ENCODE assay signal across 12 cellular contexts in the genomic region with DNA sequence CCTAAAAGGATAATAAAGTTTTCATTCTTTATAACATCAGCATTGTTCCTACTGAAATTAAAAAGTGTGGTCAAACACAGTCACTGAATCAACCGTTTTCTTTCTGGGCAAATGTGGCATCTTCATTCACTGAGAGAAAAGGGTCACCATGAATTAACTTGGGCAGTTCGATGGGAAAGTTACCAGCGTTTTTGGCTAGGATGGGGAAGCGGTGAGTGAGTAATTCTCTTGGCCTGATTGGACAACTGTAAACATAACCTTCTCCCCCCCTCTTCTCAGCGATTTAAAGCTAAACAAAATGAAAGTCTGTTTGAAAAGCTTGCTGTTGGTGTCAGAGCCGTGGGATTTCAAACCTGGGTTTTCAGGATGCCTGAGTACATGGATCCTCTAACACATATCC.
A peak's percentile ranks its signal among the peaks of the same experiment; 100 is the strongest.
DNase-seq lines count a peak whose midpoint lies in the region; ATAC-seq and TF ChIP-seq lines count a peak whose summit lies in the region.
"Had no signal": no experiment of that assay in that cellular context is flagged by ENCODE, and none has a peak within 500 bp of the region (broad histone marks: within the 10 kb centered on the region; RNA-seq: fewer than 3 reads in every experiment).

No MANE protein-coding gene starts in this region.

- H4K20me1 ChIP-seq in hepatocyte (ENCODE audit: insufficient read depth, poor library complexity, severe bottlenecking) = no peaks in the 10 kb centered on the region

- H2AFZ ChIP-seq in hepatocyte = no peak overlapping the region

- POLR2A ChIA-PET in activated CD4-positive, alpha-beta T cell treated with anti-CD3 and anti-CD28 coated beads for 36 hours (lab: Charles Lee) = no interaction called here

- H3K4me3 ChIP-seq in hepatocyte (no peak overlapping the region), thyroid gland (replicated peaks in 1 of 3) (no peak overlapping the region)
- H3K4me3 ChIP-seq: skin epidermis had no signal

- TF ChIP-seq CTCF in hepatocyte (IDR thresholded peaks at IDR 0.05; ENCODE audit: poor library complexity) (no peak), thyroid gland (IDR thresholded peaks at IDR 0.05) (no peak)

- H3K36me3 ChIP-seq in hepatocyte (replicated peaks; ENCODE audit: insufficient read depth, low read depth) = no peaks in the 10 kb centered on the region
- peaks cover 49 to 57% of the 10 kb centered on the region in 2 donors for H3K36me3 ChIP-seq in thyroid gland

- no peak overlapping the region for H3K4me3 Mint-ChIP-seq in activated CD4-positive, alpha-beta T cell treated with anti-CD3 and anti-CD28 coated beads for 36 hours
- H3K4me3 Mint-ChIP-seq: activated naive CD4-positive, alpha-beta T cell treated with anti-CD3 and anti-CD28 coated beads, Interleukin-2, amount 50 U/mL, for 24 hours had no signal

- H3K9me3 ChIP-seq in hepatocyte (ENCODE audit: low read depth) = no peaks in the 10 kb centered on the region
- H3K9me3 ChIP-seq in thyroid gland = no peaks in the 10 kb centered on the region

- no peaks in the 10 kb centered on the region for H3K79me2 ChIP-seq in hepatocyte

- H3K4me1 Mint-ChIP-seq in activated CD4-positive, alpha-beta T cell treated with anti-CD3 and anti-CD28 coated beads for 36 hours = peaks cover 19% of the 10 kb centered on the region
- H3K4me1 Mint-ChIP-seq: activated naive CD4-positive, alpha-beta T cell treated with anti-CD3 and anti-CD28 coated beads, Interleukin-2, amount 50 U/mL, for 24 hours had no signal

- 53% methylated on average over 6 of the region's 6 CpGs for WGBS in hepatocyte (ENCODE audit: low lambda C conversion rate, missing lambda C conversion rate)
- WGBS in thyroid gland, 2 donors = 65 to 70% methylated on average over 6 of the region's 6 CpGs

- no peak for TF ChIP-seq POLR2A in thyroid gland (IDR thresholded peaks at IDR 0.05)

- no peaks in the 10 kb centered on the region for H3K9me2 ChIP-seq in hepatocyte (replicated peaks; ENCODE audit: insufficient read depth)

- H3K9me3 Mint-ChIP-seq in activated CD4-positive, alpha-beta T cell treated with anti-CD3 and anti-CD28 coated beads for 36 hours (ENCODE audit: low read depth) = no peaks in the 10 kb centered on the region
- H3K9me3 Mint-ChIP-seq: activated naive CD4-positive, alpha-beta T cell treated with anti-CD3 and anti-CD28 coated beads, Interleukin-2, amount 50 U/mL, for 24 hours had no signal

- H3K4me1 ChIP-seq in hepatocyte (ENCODE audit: insufficient read depth) (peaks cover 3% of the 10 kb centered on the region), thyroid gland (peaks cover 11 to 16% of the 10 kb centered on the region in 2 donors)

- CTCF ChIA-PET in activated CD4-positive, alpha-beta T cell treated with anti-CD3 and anti-CD28 coated beads for 36 hours (lab: Charles Lee) = interaction anchor here (0.8 kb wide), 1 partner anchor 10 kb away, joined by 3 read pairs; no protein-coding TSS in a partner anchor

- intact Hi-C loops in activated CD4-positive, alpha-beta T cell treated with anti-CD3 and anti-CD28 coated beads for 36 hours (cut with DNase I, micrococcal nuclease) = no loop called here
- intact Hi-C loops in thyroid gland (cut with DNase I) = no loop called here

- H3K27me3 Mint-ChIP-seq in activated CD4-positive, alpha-beta T cell treated with anti-CD3 and anti-CD28 coated beads for 36 hours = peaks cover 1% of the 10 kb centered on the region

- H3K27ac ChIP-seq in hepatocyte (peak overlapping the region; percentile 70), thyroid gland (peak overlapping the region in 2 of 3 donors; percentile 39 to 43)
- H3K27ac ChIP-seq: 22Rv1 had no signal

- no peaks in the 10 kb centered on the region for H3K36me3 Mint-ChIP-seq in activated CD4-positive, alpha-beta T cell treated with anti-CD3 and anti-CD28 coated beads for 36 hours (ENCODE audit: low read depth)
- H3K36me3 Mint-ChIP-seq: activated naive CD4-positive, alpha-beta T cell treated with anti-CD3 and anti-CD28 coated beads, Interleukin-2, amount 50 U/mL, for 24 hours had no signal

- H3K27ac Mint-ChIP-seq in activated CD4-positive, alpha-beta T cell treated with anti-CD3 and anti-CD28 coated beads for 36 hours = peak overlapping the region; percentile 84
- H3K27ac Mint-ChIP-seq: activated naive CD4-positive, alpha-beta T cell treated with anti-CD3 and anti-CD28 coated beads, Interleukin-2, amount 50 U/mL, for 24 hours had no signal

- H3K4me2 ChIP-seq in hepatocyte = peak overlapping the region; percentile 56

- H3K27me3 ChIP-seq in hepatocyte (no peaks in the 10 kb centered on the region), thyroid gland (no peaks in the 10 kb centered on the region)

- ATAC-seq in activated CD4-positive, alpha-beta T cell treated with anti-CD3 and anti-CD28 coated beads for 36 hours = peak; percentile 37
- ATAC-seq in HG03521 (IDR thresholded peaks at IDR 0.05; ENCODE audit: unreplicated experiment) = no peak

- peak; percentile 13 for DNase-seq in activated CD4-positive, alpha-beta T cell treated with anti-CD3 and anti-CD28 coated beads for 36 hours
- no peak for DNase-seq in activated CD4-positive, alpha-beta T cell treated with anti-CD3 and anti-CD28 coated beads for 48 hours
- DNase-seq in amniotic stem cell (lab: John Stamatoyannopoulos, UW) (peak; percentile 28), hepatocyte (ENCODE audit: low spot score) (no peak), thyroid gland (no peak), RKO (ENCODE audit: low spot score) (no peak), NCI-H1092 treated with DMSO at 0.1 percent for 48 hours (lab: John Stamatoyannopoulos, UW) (no peak)
- DNase-seq: NCI-H2171 treated with DMSO at 0.1 percent for 48 hours had no signal

Comparison
In these comparisons a context has a peak if more than half of its experiments do, and no peak if none do; other contexts are left out.
1. DNase-seq: peak in activated CD4-positive, alpha-beta T cell treated with anti-CD3 and anti-CD28 coated beads for 36 hours (single experiment) and amniotic stem cell (single experiment); none in activated CD4-positive, alpha-beta T cell treated with anti-CD3 and anti-CD28 coated beads for 48 hours (single experiment), hepatocyte (single experiment), thyroid gland (0 of 2), RKO (single experiment) and NCI-H1092 treated with DMSO at 0.1 percent for 48 hours (single experiment).